Comparison of ENCODE assay signal across 28 cellular contexts in genomic region chr20:58610811-58611210, GRCh38.
"Had no signal": no experiment of that assay in that cellular context is flagged by ENCODE, and none has a peak within 500 bp of the region (broad histone marks: within the 10 kb centered on the region; RNA-seq: fewer than 3 reads in every experiment).

No MANE protein-coding gene starts in this region.

- H3K9ac ChIP-seq: neural progenitor cell had no signal

- H2AFZ ChIP-seq: neural progenitor cell had no signal

- H3K36me3 ChIP-seq: esophagus squamous epithelium, heart right ventricle, left lung, neural progenitor cell, sigmoid colon, tibial artery, upper lobe of right lung, uterus had no signal

- H3K4me3 Mint-ChIP-seq: effector memory CD8-positive, alpha-beta T cell; mesothelial cell of epicardium; naive B cell; natural killer cell treated with Interleukin-12 subunit alpha and Interleukin-12 subunit beta and Interleukin-15 and Interleukin-18, amount 100 ng/mL, for 72 hours; neural progenitor cell; stimulated activated naive CD8-positive, alpha-beta T cell treated with anti-CD3 and anti-CD28 coated beads, Interleukin-15, amount 100 ng/mL, for 72 hours had no signal

- H3K27ac ChIP-seq: heart right ventricle, left lung, neural progenitor cell, psoas muscle, tibial artery, upper lobe of right lung, uterus had no signal

- DNase-seq: cortex of kidney; effector memory CD8-positive, alpha-beta T cell; erythroblast; esophagus squamous epithelium; foreskin melanocyte; glutamatergic neuron; heart right ventricle; hippocampal formation; left cardiac atrium; left lung; mesenchymal stem cell; mucosa of descending colon; naive B cell; nucleus accumbens; sigmoid colon; stimulated activated CD4-positive, alpha-beta T cell treated with anti-CD3 and anti-CD28 coated beads, Interleukin-15, amount 100 ng/mL, for 24 hours; stimulated activated CD4-positive, alpha-beta T cell treated with anti-CD3 and anti-CD28 coated beads, Interleukin-4, amount 100 ng/mL, for 1 hour; stimulated activated CD8-positive, alpha-beta memory T cell treated with anti-CD3 and anti-CD28 coated beads, Interleukin-4, amount 100 ng/mL, for 48 hours; stimulated activated naive CD4-positive, alpha-beta T cell; stimulated activated naive CD8-positive, alpha-beta T cell treated with anti-CD3 and anti-CD28 coated beads, Interleukin-15, amount 100 ng/mL, for 72 hours; testis; tibial artery; upper lobe of right lung; uterus had no signal

- ATAC-seq: effector memory CD8-positive, alpha-beta T cell; left lung; mucosa of descending colon; natural killer cell treated with Interleukin-12 subunit alpha and Interleukin-12 subunit beta and Interleukin-15 and Interleukin-18, amount 100 ng/mL, for 72 hours; stimulated activated naive CD8-positive, alpha-beta T cell treated with anti-CD3 and anti-CD28 coated beads, Interleukin-15, amount 100 ng/mL, for 72 hours; upper lobe of right lung had no signal

- H3K4me1 Mint-ChIP-seq: naive B cell; stimulated activated naive CD8-positive, alpha-beta T cell treated with anti-CD3 and anti-CD28 coated beads, Interleukin-15, amount 100 ng/mL, for 72 hours had no signal

- H3K27ac Mint-ChIP-seq: effector memory CD8-positive, alpha-beta T cell; mesothelial cell of epicardium; naive B cell; natural killer cell treated with Interleukin-12 subunit alpha and Interleukin-12 subunit beta and Interleukin-15 and Interleukin-18, amount 100 ng/mL, for 72 hours; neural progenitor cell had no signal

- H3K9me3 ChIP-seq: esophagus squamous epithelium, heart right ventricle, left lung, mucosa of descending colon, psoas muscle, sigmoid colon, testis, tibial artery, upper lobe of right lung, uterus had no signal

- H3K4me2 ChIP-seq: neural progenitor cell had no signal

- H3K4me3 ChIP-seq: esophagus squamous epithelium, heart right ventricle, left lung, mucosa of descending colon, neural progenitor cell, psoas muscle, sigmoid colon, testis, tibial artery, upper lobe of right lung, uterus had no signal

- H3K36me3 Mint-ChIP-seq: mesothelial cell of epicardium; naive B cell; natural killer cell treated with Interleukin-12 subunit alpha and Interleukin-12 subunit beta and Interleukin-15 and Interleukin-18, amount 100 ng/mL, for 72 hours; neural progenitor cell had no signal

- H3K4me1 ChIP-seq: left lung, neural progenitor cell, psoas muscle, upper lobe of right lung, uterus had no signal

- H3K27me3 Mint-ChIP-seq: stimulated activated naive CD8-positive, alpha-beta T cell treated with anti-CD3 and anti-CD28 coated beads, Interleukin-15, amount 100 ng/mL, for 72 hours had no signal

- H3K9me3 Mint-ChIP-seq: effector memory CD8-positive, alpha-beta T cell; mesothelial cell of epicardium; naive B cell; natural killer cell treated with Interleukin-12 subunit alpha and Interleukin-12 subunit beta and Interleukin-15 and Interleukin-18, amount 100 ng/mL, for 72 hours; neural progenitor cell; stimulated activated naive CD8-positive, alpha-beta T cell treated with anti-CD3 and anti-CD28 coated beads, Interleukin-15, amount 100 ng/mL, for 72 hours had no signal

- H3K27me3 ChIP-seq: esophagus squamous epithelium, neural progenitor cell, sigmoid colon, testis, tibial artery, uterus had no signal
